ENCODE assay signal across 9 cellular contexts in genomic region chr18:3129053-3129864, GRCh38.
A peak's percentile ranks its signal among the peaks of the same experiment; 100 is the strongest.
DNase-seq lines count a peak whose midpoint lies in the region; ATAC-seq and TF ChIP-seq lines count a peak whose summit lies in the region.
"Had no signal": no experiment of that assay in that cellular context is flagged by ENCODE, and none has a peak within 500 bp of the region (broad histone marks: within the 10 kb centered on the region; RNA-seq: fewer than 3 reads in every experiment).

No MANE protein-coding gene starts in this region.

- intact Hi-C loops in CD4-positive, alpha-beta T cell (cut with DNase I, micrococcal nuclease) = loop anchor here (1.0 to 5.0 kb wide), 3 partner anchors 62 to 197 kb away; no protein-coding TSS in a partner anchor
- intact Hi-C loops in naive thymus-derived CD4-positive, alpha-beta T cell (cut with micrococcal nuclease) = loop anchor here (1.0 to 5.0 kb wide), 10 partner anchors 22 to 197 kb away; partner anchors contain the start of gene LPIN2 (in 2 of the 2)

- no peak overlapping the region for H3K27ac ChIP-seq in CD4-positive, alpha-beta T cell (ENCODE audit: low read depth, low read length)
- no peak overlapping the region for H3K27ac ChIP-seq in naive thymus-derived CD4-positive, alpha-beta T cell (ENCODE audit: low read depth, low read length)

- no peak for TF ChIP-seq POLR2A in erythroblast (IDR thresholded peaks at IDR 0.05; ENCODE audit: low read length)

- no peaks in the 10 kb centered on the region for H3K27me3 Mint-ChIP-seq in CD4-positive, alpha-beta T cell
- H3K27me3 Mint-ChIP-seq in naive thymus-derived CD4-positive, alpha-beta T cell = peaks cover 0 to 3% (median 0%) of the 10 kb centered on the region in 5 donors
- H3K27me3 Mint-ChIP-seq: activated naive CD4-positive, alpha-beta T cell treated with anti-CD3 and anti-CD28 coated beads, Interleukin-2, amount 50 U/mL, for 24 hours had no signal

- H3K4me3 Mint-ChIP-seq in CD4-positive, alpha-beta T cell = no peak overlapping the region
- H3K4me3 Mint-ChIP-seq in naive thymus-derived CD4-positive, alpha-beta T cell = peak overlapping the region in 1 of 10 donors; percentile 33
- H3K4me3 Mint-ChIP-seq: activated naive CD4-positive, alpha-beta T cell treated with anti-CD3 and anti-CD28 coated beads, Interleukin-2, amount 50 U/mL, for 24 hours had no signal

- no peak overlapping the region for H3K27ac Mint-ChIP-seq in CD4-positive, alpha-beta T cell
- peak overlapping the region in 4 of 9 donors; percentile 5 to 49 (median 16) for H3K27ac Mint-ChIP-seq in naive thymus-derived CD4-positive, alpha-beta T cell
- H3K27ac Mint-ChIP-seq: activated naive CD4-positive, alpha-beta T cell treated with anti-CD3 and anti-CD28 coated beads, Interleukin-2, amount 50 U/mL, for 24 hours had no signal

- POLR2A ChIA-PET in CD4-positive, alpha-beta T cell (lab: Charles Lee) = interaction anchor here (0.7 to 2.3 kb wide), 9 partner anchors 68 to 196 kb away, joined by 3 to 15 read pairs (median 3); no protein-coding TSS in a partner anchor
- POLR2A ChIA-PET in naive thymus-derived CD4-positive, alpha-beta T cell (lab: Charles Lee) = interaction anchor here (0.8 to 2.0 kb wide), 3 partner anchors 66 to 135 kb away, joined by 4 to 20 read pairs (median 5); no protein-coding TSS in a partner anchor

- no peaks in the 10 kb centered on the region for H3K9me3 Mint-ChIP-seq in CD4-positive, alpha-beta T cell
- peaks cover 0 to 6% (median 0%) of the 10 kb centered on the region in 11 donors for H3K9me3 Mint-ChIP-seq in naive thymus-derived CD4-positive, alpha-beta T cell
- H3K9me3 Mint-ChIP-seq: activated naive CD4-positive, alpha-beta T cell treated with anti-CD3 and anti-CD28 coated beads, Interleukin-2, amount 50 U/mL, for 24 hours had no signal

- DNase-seq in CD4-positive, alpha-beta T cell = peak; percentile 67 to 85 (median 75)
- DNase-seq in OCI-M2 (lab: John Stamatoyannopoulos, UW; ENCODE audit: unreplicated experiment) (peak; percentile 13), activated T-cell treated with anti-CD3 and anti-CD28 coated beads for 4 hours (peak; percentile 75), erythroblast (lab: John Stamatoyannopoulos, UW) (peak; percentile 87 to 92)
- peak; percentile 64 to 83 (median 77) for DNase-seq in naive thymus-derived CD4-positive, alpha-beta T cell
- peak; percentile 54 to 67 for DNase-seq in stimulated activated CD8-positive, alpha-beta memory T cell treated with anti-CD3 and anti-CD28 coated beads, Interleukin-7, amount 100 ng/mL, for 48 hours (ENCODE audit: extremely low read depth in 1 of 2, low read depth in 1 of 2)

- H3K4me1 Mint-ChIP-seq in CD4-positive, alpha-beta T cell (ENCODE audit: low read depth) = peaks cover 6% of the 10 kb centered on the region
- peaks cover 7 to 10% (median 9%) of the 10 kb centered on the region in 7 donors for H3K4me1 Mint-ChIP-seq in naive thymus-derived CD4-positive, alpha-beta T cell

- no peaks in the 10 kb centered on the region for H3K36me3 ChIP-seq in naive thymus-derived CD4-positive, alpha-beta T cell (ENCODE audit: control insufficient read depth in 2 of 3, insufficient read depth in 3 of 3, low read length in 3 of 3)

- H3K36me3 Mint-ChIP-seq in CD4-positive, alpha-beta T cell (ENCODE audit: low read depth) = peaks cover 8% of the 10 kb centered on the region
- peaks cover 5 to 26% (median 16%) of the 10 kb centered on the region in 5 donors for H3K36me3 Mint-ChIP-seq in naive thymus-derived CD4-positive, alpha-beta T cell

- H3K4me1 ChIP-seq in naive thymus-derived CD4-positive, alpha-beta T cell (ENCODE audit: control insufficient read depth in 2 of 2, insufficient read depth in 2 of 2, low read length in 2 of 2) = peaks cover 0 to 7% of the 10 kb centered on the region in 2 donors

- H3K4me3 ChIP-seq in naive thymus-derived CD4-positive, alpha-beta T cell (ENCODE audit: low read length) = no peak overlapping the region

- CTCF ChIA-PET in CD4-positive, alpha-beta T cell (lab: Charles Lee) = interaction anchor here (0.5 to 3.2 kb wide), 29 partner anchors 9 to 360 kb away, joined by 3 to 27 read pairs (median 3); no protein-coding TSS in a partner anchor
- CTCF ChIA-PET in naive thymus-derived CD4-positive, alpha-beta T cell (lab: Charles Lee) = interaction anchor here (0.6 to 5.6 kb wide), 31 partner anchors 10 to 541 kb away, joined by 3 to 112 read pairs (median 5); no protein-coding TSS in a partner anchor

- no peaks in the 10 kb centered on the region for H3K9me3 ChIP-seq in CD4-positive, alpha-beta T cell (ENCODE audit: control insufficient read depth, low read length)
- no peaks in the 10 kb centered on the region for H3K9me3 ChIP-seq in naive thymus-derived CD4-positive, alpha-beta T cell (ENCODE audit: control insufficient read depth in 2 of 3, low read length in 3 of 3)

- peak; percentile 94 for TF ChIP-seq CTCF in CD4-positive, alpha-beta T cell (IDR thresholded peaks at IDR 0.05)

- no peaks in the 10 kb centered on the region for H3K27me3 ChIP-seq in CD4-positive, alpha-beta T cell (ENCODE audit: control insufficient read depth, insufficient read depth, low read length)
- H3K27me3 ChIP-seq in naive thymus-derived CD4-positive, alpha-beta T cell (ENCODE audit: control insufficient read depth in 2 of 2, insufficient read depth in 2 of 2, low read length in 2 of 2) = no peaks in the 10 kb centered on the region

- ATAC-seq in CD4-positive, alpha-beta T cell (ENCODE audit: poor library complexity) = peak; percentile 99
- ATAC-seq in GM19395 (IDR thresholded peaks at IDR 0.05; ENCODE audit: unreplicated experiment) (peak; percentile 97), HG03469 (IDR thresholded peaks at IDR 0.05; ENCODE audit: unreplicated experiment) (peak; percentile 97)
- ATAC-seq in naive thymus-derived CD4-positive, alpha-beta T cell = peak; percentile 100

Comparison
In these comparisons a context has a peak if more than half of its experiments do, and no peak if none do; other contexts are left out.
1. DNase-seq: peak in every context shown above with its lines; median percentile 90 in erythroblast; 77 in naive thymus-derived CD4-positive, alpha-beta T cell; 75 in CD4-positive, alpha-beta T cell; 75 in activated T-cell treated with anti-CD3 and anti-CD28 coated beads for 4 hours; 60 in stimulated activated CD8-positive, alpha-beta memory T cell treated with anti-CD3 and anti-CD28 coated beads, Interleukin-7, amount 100 ng/mL, for 48 hours; 13 in OCI-M2.